In the genomic region with DNA sequence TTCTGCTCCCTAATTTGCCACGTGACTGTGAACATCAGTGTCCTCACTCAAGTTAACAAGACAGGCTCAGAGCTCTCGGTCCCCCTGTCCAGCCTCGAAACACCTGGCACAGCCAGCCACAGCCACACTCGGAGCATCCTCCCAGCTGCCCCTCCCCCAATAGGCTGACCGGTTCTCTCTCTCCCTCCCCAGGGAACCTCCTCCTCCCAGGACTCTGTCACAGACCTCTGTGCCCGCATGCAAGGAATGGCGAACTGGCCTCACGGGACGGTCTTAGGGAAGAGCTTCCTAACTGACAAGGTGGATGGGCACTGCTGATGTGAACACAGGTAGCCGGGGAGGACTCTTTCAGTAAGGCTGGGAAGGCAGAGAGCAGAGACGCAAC, we compare ENCODE assay signal across 13 cellular contexts. TPM values are rescaled to one million over a fixed set of nuclear protein-coding genes. Genes with fewer than 3 reads are reported as not detected.
"Had no signal": no experiment of that assay in that cellular context is flagged by ENCODE, and none has a peak within 500 bp of the region (broad histone marks: within the 10 kb centered on the region; RNA-seq: fewer than 3 reads in every experiment).

No MANE protein-coding gene starts in this region.

- H3K27ac Mint-ChIP-seq: activated CD4-positive, alpha-beta memory T cell treated with anti-CD3 and anti-CD28 coated beads for 36 hours; activated naive CD8-positive, alpha-beta T cell treated with anti-CD3 and anti-CD28 coated beads for 36 hours had no signal

- H3K36me3 Mint-ChIP-seq: activated CD4-positive, alpha-beta memory T cell treated with anti-CD3 and anti-CD28 coated beads for 36 hours; activated naive CD8-positive, alpha-beta T cell treated with anti-CD3 and anti-CD28 coated beads for 36 hours had no signal

- DNase-seq: activated CD4-positive, alpha-beta memory T cell treated with anti-CD3 and anti-CD28 coated beads for 36 hours; activated CD4-positive, CD25-positive, alpha-beta regulatory T cell treated with anti-CD3 and anti-CD28 coated beads, Interleukin-2, amount 50 U/mL, for 72 hours; activated naive CD8-positive, alpha-beta T cell treated with anti-CD3 and anti-CD28 coated beads for 36 hours; anterior cingulate cortex; effector memory CD4-positive, alpha-beta T cell; kidney; left ventricle myocardium superior; mesendoderm; retina; T-helper 2 cell; thyroid gland had no signal

- H3K9me3 Mint-ChIP-seq: activated CD4-positive, alpha-beta memory T cell treated with anti-CD3 and anti-CD28 coated beads for 36 hours; activated naive CD8-positive, alpha-beta T cell treated with anti-CD3 and anti-CD28 coated beads for 36 hours; neural crest cell had no signal

- H3K4me1 Mint-ChIP-seq: activated naive CD8-positive, alpha-beta T cell treated with anti-CD3 and anti-CD28 coated beads for 36 hours; neural crest cell had no signal

- ATAC-seq: gastrocnemius medialis, left ventricle myocardium superior had no signal

- H3K4me3 Mint-ChIP-seq: activated CD4-positive, alpha-beta memory T cell treated with anti-CD3 and anti-CD28 coated beads for 36 hours; activated naive CD8-positive, alpha-beta T cell treated with anti-CD3 and anti-CD28 coated beads for 36 hours; neural crest cell had no signal

RNA-seq across cellular contexts. Expression of a gene that starts 18.8 kb away (rescaled TPM):
- total RNA-seq: activated CD4-positive, alpha-beta memory T cell treated with anti-CD3 and anti-CD28 coated beads for 36 hours; activated naive CD8-positive, alpha-beta T cell treated with anti-CD3 and anti-CD28 coated beads for 36 hours had no signal
